Comparison of ENCODE assay signal across 12 cellular contexts in the genomic region with DNA sequence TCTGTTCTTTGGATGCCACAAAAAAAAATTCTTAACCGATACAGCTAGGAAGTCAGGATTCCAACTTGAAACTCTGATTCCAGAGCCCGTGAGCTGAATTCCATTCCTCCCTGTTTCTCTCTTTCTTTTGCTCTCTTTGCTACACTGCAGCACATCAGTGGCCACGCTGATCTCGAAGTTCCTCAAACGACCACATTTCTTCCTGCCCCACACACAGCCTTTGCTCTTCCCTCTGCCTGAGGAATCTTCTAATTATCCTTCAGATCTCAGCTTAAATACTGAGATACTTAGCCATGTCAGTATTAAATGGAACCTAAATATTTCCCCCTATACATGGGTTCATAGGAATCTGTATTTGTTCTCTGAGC.
DNase-seq lines count a peak whose midpoint lies in the region; TF ChIP-seq lines count a peak whose summit lies in the region.
"Had no signal": no experiment of that assay in that cellular context is flagged by ENCODE, and none has a peak within 500 bp of the region (broad histone marks: within the 10 kb centered on the region; RNA-seq: fewer than 3 reads in every experiment).

No MANE protein-coding gene starts in this region.

- no peak for TF ChIP-seq EP300 in sigmoid colon (IDR thresholded peaks at IDR 0.05)

- intact Hi-C loops in activated CD4-positive, alpha-beta T cell treated with anti-CD3 and anti-CD28 coated beads, Interleukin-2, amount 10 ng/mL, durations not matched to agents 24 days and 14 days (cut with micrococcal nuclease), result loop anchor here (2.0 to 5.0 kb wide), 5 partner anchors 51 to 465 kb away; partner anchors contain the start of genes CEP57 and JRKL
- intact Hi-C loops in sigmoid colon (cut with DNase I), result no loop called here

- DNase-seq in activated CD4-positive, alpha-beta T cell treated with anti-CD3 and anti-CD28 coated beads, Interleukin-2, amount 10 ng/mL, durations not matched to agents 24 days and 14 days, result no peak
- no peak for DNase-seq in activated CD4-positive, alpha-beta T cell treated with anti-CD3 and anti-CD28 coated beads, Interleukin-2, amount 50 U/mL, for 48 hours
- peak; percentile 39 for DNase-seq in MV-4-11 (lab: John Stamatoyannopoulos, UW)
- DNase-seq in adipocyte (ENCODE audit: low read depth), result no peak
- no peak for DNase-seq in osteocyte (ENCODE audit: extremely low spot score, unreplicated experiment)
- DNase-seq in sigmoid colon, result no peak
- DNase-seq in amniotic stem cell (lab: John Stamatoyannopoulos, UW), result no peak
- no peak for DNase-seq in NCI-H82 (lab: John Stamatoyannopoulos, UW)
- DNase-seq: activated CD4-positive, CD25-positive, alpha-beta regulatory T cell treated with anti-CD3 and anti-CD28 coated beads, Interleukin-2, amount 50 U/mL, for 72 hours; NCI-H187; posterior cingulate gyrus; tibial artery had no signal

- H3K4me3 Mint-ChIP-seq in activated CD4-positive, alpha-beta T cell treated with anti-CD3 and anti-CD28 coated beads, Interleukin-2, amount 10 ng/mL, durations not matched to agents 24 days and 14 days, result peak overlapping the region; percentile 67
- H3K4me3 Mint-ChIP-seq in osteocyte (ENCODE audit: unreplicated experiment), result no peak overlapping the region

- peak overlapping the region; percentile 79 for H3K27ac Mint-ChIP-seq in activated CD4-positive, alpha-beta T cell treated with anti-CD3 and anti-CD28 coated beads, Interleukin-2, amount 10 ng/mL, durations not matched to agents 24 days and 14 days
- H3K27ac Mint-ChIP-seq in osteocyte (ENCODE audit: unreplicated experiment), result peak overlapping the region; percentile 87

- TF ChIP-seq CTCF in osteocyte (IDR thresholded peaks at IDR 0.05) (no peak), sigmoid colon (IDR thresholded peaks at IDR 0.05) (no peak)

- H3K4me1 ChIP-seq in adipocyte (ENCODE audit: control insufficient read depth, insufficient read depth, low read length) (peaks cover 51% of the 10 kb centered on the region), sigmoid colon (peaks cover 0 to 37% (median 18%) of the 10 kb centered on the region in 4 donors)

- no peaks in the 10 kb centered on the region for H3K9me3 Mint-ChIP-seq in activated CD4-positive, alpha-beta T cell treated with anti-CD3 and anti-CD28 coated beads, Interleukin-2, amount 10 ng/mL, durations not matched to agents 24 days and 14 days
- H3K9me3 Mint-ChIP-seq in osteocyte (ENCODE audit: unreplicated experiment), result no peaks in the 10 kb centered on the region

- no peaks in the 10 kb centered on the region for H3K27me3 Mint-ChIP-seq in activated CD4-positive, alpha-beta T cell treated with anti-CD3 and anti-CD28 coated beads, Interleukin-2, amount 10 ng/mL, durations not matched to agents 24 days and 14 days
- H3K27me3 Mint-ChIP-seq in osteocyte (ENCODE audit: unreplicated experiment), result no peaks in the 10 kb centered on the region

- 56 to 86% methylated on average over 5 of the region's 5 CpGs for WGBS in sigmoid colon, 2 donors

- H3K27me3 ChIP-seq in adipocyte (replicated peaks; ENCODE audit: control insufficient read depth, insufficient read depth, low read length) (no peaks in the 10 kb centered on the region), sigmoid colon (no peaks in the 10 kb centered on the region)
- H3K27me3 ChIP-seq: tibial artery had no signal

- peaks cover 14% of the 10 kb centered on the region for H3K36me3 Mint-ChIP-seq in activated CD4-positive, alpha-beta T cell treated with anti-CD3 and anti-CD28 coated beads, Interleukin-2, amount 10 ng/mL, durations not matched to agents 24 days and 14 days (ENCODE audit: low read depth)
- H3K36me3 Mint-ChIP-seq in osteocyte (ENCODE audit: unreplicated experiment), result no peaks in the 10 kb centered on the region

- H3K27ac ChIP-seq in sigmoid colon, result no peak overlapping the region
- H3K27ac ChIP-seq: tibial artery had no signal

- H3K9me3 ChIP-seq in adipocyte (ENCODE audit: control insufficient read depth, low read length) (no peaks in the 10 kb centered on the region), sigmoid colon (no peaks in the 10 kb centered on the region)
- H3K9me3 ChIP-seq: tibial artery had no signal

- H3K4me3 ChIP-seq in adipocyte (ENCODE audit: low read length) (no peak overlapping the region), sigmoid colon (no peak overlapping the region)
- H3K4me3 ChIP-seq: tibial artery had no signal

- H3K36me3 ChIP-seq in adipocyte (ENCODE audit: control insufficient read depth, insufficient read depth, low read length, severe bottlenecking), result no peaks in the 10 kb centered on the region
- H3K36me3 ChIP-seq in sigmoid colon, result no peaks in the 10 kb centered on the region
- H3K36me3 ChIP-seq: tibial artery had no signal

- TF ChIP-seq POLR2A in sigmoid colon (IDR thresholded peaks at IDR 0.05), result no peak

- peak overlapping the region; percentile 69 for H3K9ac ChIP-seq in adipocyte (ENCODE audit: low read length)

- H3K4me1 Mint-ChIP-seq in activated CD4-positive, alpha-beta T cell treated with anti-CD3 and anti-CD28 coated beads, Interleukin-2, amount 10 ng/mL, durations not matched to agents 24 days and 14 days, result peaks cover 82% of the 10 kb centered on the region
- peaks cover 74% of the 10 kb centered on the region for H3K4me1 Mint-ChIP-seq in osteocyte (ENCODE audit: unreplicated experiment)
